10 cellular contexts compared by ENCODE assay signal in the genomic region with DNA sequence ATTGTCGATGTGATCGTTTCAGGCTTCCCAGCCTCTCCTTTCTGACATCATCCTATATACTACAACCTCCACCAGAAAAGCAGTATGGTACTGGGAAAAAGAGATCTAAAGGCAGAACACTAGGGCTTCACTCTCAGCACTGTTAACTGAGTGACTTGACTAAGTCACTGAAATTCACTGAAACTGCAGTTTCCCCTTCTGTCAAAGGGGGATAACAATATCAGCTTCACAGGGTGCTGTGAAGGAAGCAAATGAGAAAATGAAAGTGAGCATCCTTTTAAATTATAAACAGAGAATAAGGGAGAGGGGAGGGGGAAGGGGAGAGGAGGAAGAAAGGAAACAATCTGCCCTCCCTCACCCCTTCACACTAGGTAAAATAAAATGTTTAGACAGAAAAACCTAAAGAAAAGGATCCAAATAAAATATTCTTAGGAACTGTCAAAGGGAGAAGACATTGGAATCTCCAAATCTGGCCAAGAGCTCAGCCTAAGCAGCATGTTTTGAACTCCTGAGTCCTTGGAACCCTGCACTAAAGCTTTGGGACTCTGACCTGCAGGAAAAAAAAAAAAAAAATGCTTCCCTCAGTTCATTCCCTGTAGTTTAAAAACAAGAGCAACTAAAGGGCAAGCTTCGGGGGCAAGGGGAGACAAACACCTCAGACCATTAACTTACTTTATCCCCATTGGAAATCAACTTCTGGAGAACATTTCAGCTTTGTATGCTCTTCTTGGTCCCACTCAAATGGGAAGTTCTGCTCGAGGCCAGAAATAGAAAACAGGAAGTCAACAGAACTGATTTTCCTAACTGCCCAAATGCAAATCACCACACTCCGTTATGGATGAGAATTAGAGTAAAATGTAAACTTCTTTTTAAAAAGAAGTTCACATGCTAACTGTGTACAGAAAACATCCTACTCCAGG.
DNase-seq lines count a peak whose midpoint lies in the region; ATAC-seq and TF ChIP-seq lines count a peak whose summit lies in the region.
"Had no signal": no experiment of that assay in that cellular context is flagged by ENCODE, and none has a peak within 500 bp of the region (broad histone marks: within the 10 kb centered on the region; RNA-seq: fewer than 3 reads in every experiment).

No MANE protein-coding gene starts in this region.

- peaks cover 11% of the 10 kb centered on the region for H3K9me3 Mint-ChIP-seq in dendritic cell treated with granulocyte-macrophage colony-stimulating factor and Interleukin-4, amounts not matched to agents 40 ng/mL and 50 ng/mL, for 4 days
- H3K9me3 Mint-ChIP-seq in HFFc6: no peaks in the 10 kb centered on the region
- no peaks in the 10 kb centered on the region for H3K9me3 Mint-ChIP-seq in activated T-cell treated with anti-CD3 and anti-CD28 coated beads, Interleukin-2, amount 50 U/mL, for 24 hours

- H3K9me3 ChIP-seq in gastrocnemius medialis: no peaks in the 10 kb centered on the region
- H3K9me3 ChIP-seq: vagina had no signal

- in situ Hi-C loops in gastrocnemius medialis (cut with MboI; ENCODE audit: low sequenced_read_pairs in 4 of 4): no loop called here

- no peaks in the 10 kb centered on the region for H3K36me3 ChIP-seq in gastrocnemius medialis
- H3K36me3 ChIP-seq: vagina had no signal

- peak; percentile 57 for DNase-seq in GM12864 (ENCODE audit: low read depth)
- DNase-seq in DMS114 treated with DMSO at 0.1 percent for 48 hours (lab: John Stamatoyannopoulos, UW; ENCODE audit: unreplicated experiment): no peak
- no peak for DNase-seq in gastrocnemius medialis
- no peak for DNase-seq in HFFc6
- no peak for DNase-seq in activated T-cell treated with anti-CD3 and anti-CD28 coated beads, Interleukin-2, amount 50 U/mL, for 24 hours
- DNase-seq: NCI-H1930 had no signal

- intact Hi-C loops in dendritic cell treated with granulocyte-macrophage colony-stimulating factor and Interleukin-4, amounts not matched to agents 40 ng/mL and 50 ng/mL, for 4 days (cut with micrococcal nuclease): loop anchor here (2.0 kb wide), 1 partner anchor 21 kb away; no protein-coding TSS in a partner anchor
- intact Hi-C loops in gastrocnemius medialis (cut with DNase I; ENCODE audit: low total_unique reads): no loop called here

- no peak for TF ChIP-seq POLR2A in gastrocnemius medialis (IDR thresholded peaks at IDR 0.05)

- no peaks in the 10 kb centered on the region for H3K27me3 ChIP-seq in gastrocnemius medialis
- H3K27me3 ChIP-seq: vagina had no signal

- peak; percentile 48 for ATAC-seq in GM21390 (IDR thresholded peaks at IDR 0.05; ENCODE audit: unreplicated experiment)
- ATAC-seq in HG03442 (IDR thresholded peaks at IDR 0.05; ENCODE audit: unreplicated experiment): peak; percentile 42
- no peak for ATAC-seq in gastrocnemius medialis

- TF ChIP-seq CTCF in GM12864 (IDR thresholded peaks at IDR 0.05; ENCODE audit: low read depth, low read length, missing control alignments) (peak; percentile 28), gastrocnemius medialis (IDR thresholded peaks at IDR 0.05 in 4 of 5, conservative IDR thresholded peaks at IDR 0.05 in 1 of 5) (no peak), HFFc6 (IDR thresholded peaks at IDR 0.05) (no peak)

- H3K4me3 Mint-ChIP-seq in dendritic cell treated with granulocyte-macrophage colony-stimulating factor and Interleukin-4, amounts not matched to agents 40 ng/mL and 50 ng/mL, for 4 days: peak overlapping the region; percentile 32
- H3K4me3 Mint-ChIP-seq in HFFc6: no peak overlapping the region
- no peak overlapping the region for H3K4me3 Mint-ChIP-seq in activated T-cell treated with anti-CD3 and anti-CD28 coated beads, Interleukin-2, amount 50 U/mL, for 24 hours

- H3K4me3 ChIP-seq in GM12864 (ENCODE audit: low read depth, low read length): peak overlapping the region; percentile 63
- H3K4me3 ChIP-seq in gastrocnemius medialis: no peak overlapping the region
- H3K4me3 ChIP-seq: vagina had no signal

- H3K4me1 Mint-ChIP-seq in dendritic cell treated with granulocyte-macrophage colony-stimulating factor and Interleukin-4, amounts not matched to agents 40 ng/mL and 50 ng/mL, for 4 days (ENCODE audit: low read depth): no peaks in the 10 kb centered on the region
- no peaks in the 10 kb centered on the region for H3K4me1 Mint-ChIP-seq in HFFc6 (ENCODE audit: low read depth)
- H3K4me1 Mint-ChIP-seq in activated T-cell treated with anti-CD3 and anti-CD28 coated beads, Interleukin-2, amount 50 U/mL, for 24 hours (ENCODE audit: low read depth): peaks cover 2% of the 10 kb centered on the region

- no peaks in the 10 kb centered on the region for H3K4me1 ChIP-seq in gastrocnemius medialis
- H3K4me1 ChIP-seq: vagina had no signal

- no peaks in the 10 kb centered on the region for H3K27me3 Mint-ChIP-seq in dendritic cell treated with granulocyte-macrophage colony-stimulating factor and Interleukin-4, amounts not matched to agents 40 ng/mL and 50 ng/mL, for 4 days
- H3K27me3 Mint-ChIP-seq in HFFc6 (ENCODE audit: insufficient read depth): peaks cover 4% of the 10 kb centered on the region
- peaks cover 3% of the 10 kb centered on the region for H3K27me3 Mint-ChIP-seq in activated T-cell treated with anti-CD3 and anti-CD28 coated beads, Interleukin-2, amount 50 U/mL, for 24 hours

- no peak overlapping the region for H3K27ac ChIP-seq in gastrocnemius medialis
- H3K27ac ChIP-seq: vagina had no signal

- no peaks in the 10 kb centered on the region for H3K36me3 Mint-ChIP-seq in dendritic cell treated with granulocyte-macrophage colony-stimulating factor and Interleukin-4, amounts not matched to agents 40 ng/mL and 50 ng/mL, for 4 days (ENCODE audit: low read depth)
- no peaks in the 10 kb centered on the region for H3K36me3 Mint-ChIP-seq in HFFc6 (ENCODE audit: low read depth)
- H3K36me3 Mint-ChIP-seq in activated T-cell treated with anti-CD3 and anti-CD28 coated beads, Interleukin-2, amount 50 U/mL, for 24 hours (ENCODE audit: low read depth): no peaks in the 10 kb centered on the region

- H3K27ac Mint-ChIP-seq in dendritic cell treated with granulocyte-macrophage colony-stimulating factor and Interleukin-4, amounts not matched to agents 40 ng/mL and 50 ng/mL, for 4 days: no peak overlapping the region
- no peak overlapping the region for H3K27ac Mint-ChIP-seq in HFFc6
- H3K27ac Mint-ChIP-seq in activated T-cell treated with anti-CD3 and anti-CD28 coated beads, Interleukin-2, amount 50 U/mL, for 24 hours: no peak overlapping the region

Comparison
In these comparisons a context has a peak if more than half of its experiments do, and no peak if none do; other contexts are left out.
1. ATAC-seq: peak in GM21390 (single experiment) and HG03442 (single experiment); none in gastrocnemius medialis (0 of 2).